ENCODE assay signal across 8 cellular contexts in the genomic region with DNA sequence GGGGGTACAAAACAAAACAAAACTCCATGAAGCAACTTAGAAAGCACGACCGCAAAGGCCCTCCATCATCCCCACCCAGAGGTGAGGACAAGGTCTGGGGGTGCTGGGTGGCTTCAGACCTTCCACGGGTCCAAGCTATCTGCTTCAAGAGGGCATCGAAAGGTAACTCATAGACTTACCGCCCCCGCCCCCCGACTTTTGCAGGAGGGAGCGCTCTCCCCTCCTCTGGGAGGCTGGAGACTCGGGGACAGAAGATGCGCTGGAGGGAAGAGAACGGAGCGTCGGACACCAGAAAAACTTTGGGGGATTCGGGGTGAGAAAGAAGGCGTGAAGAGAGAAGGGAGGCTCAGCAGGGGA. TPM values are rescaled to one million over a fixed set of nuclear protein-coding genes. Genes with fewer than 3 reads are reported as not detected.
DNase-seq lines count a peak whose midpoint lies in the region; ATAC-seq and TF ChIP-seq lines count a peak whose summit lies in the region.

No MANE protein-coding gene starts in this region.

- H3K27me3 ChIP-seq in body of pancreas (no peaks in the 10 kb centered on the region), mesendoderm (ENCODE audit: insufficient read depth, low read length, poor library complexity) (no peaks in the 10 kb centered on the region)

- H3K9me3 Mint-ChIP-seq in IgD-negative memory B cell, result no peaks in the 10 kb centered on the region

- no peak for TF ChIP-seq POLR2A in body of pancreas (IDR thresholded peaks at IDR 0.05)

- peaks cover 8% of the 10 kb centered on the region for H3K36me3 Mint-ChIP-seq in IgD-negative memory B cell

- H3K18ac ChIP-seq in mesendoderm (ENCODE audit: low read length), result peak overlapping the region; percentile 43

- no peak for ATAC-seq in body of pancreas
- ATAC-seq in HG02884 (IDR thresholded peaks at IDR 0.05; ENCODE audit: unreplicated experiment), result no peak

- H3K23ac ChIP-seq in mesendoderm (ENCODE audit: low read length), result no peak overlapping the region

- H2BK15ac ChIP-seq in mesendoderm (replicated peaks; ENCODE audit: low read depth), result no peak overlapping the region

- H3K36me3 ChIP-seq in body of pancreas (replicated peaks in 1 of 2; ENCODE audit: insufficient read depth in 1 of 2, low read depth in 2 of 2), result no peaks in the 10 kb centered on the region
- H3K36me3 ChIP-seq in mesendoderm (ENCODE audit: control insufficient read depth, insufficient read depth, low read length), result no peaks in the 10 kb centered on the region

- H3K4me3 Mint-ChIP-seq in IgD-negative memory B cell, result peak overlapping the region; percentile 63 to 93 (median 85)

- peak overlapping the region; percentile 68 for H3K9ac ChIP-seq in mesendoderm (ENCODE audit: low read length)

- no peak for DNase-seq in body of pancreas
- no peak for DNase-seq in mesendoderm
- no peak for DNase-seq in hepatic stellate cell (ENCODE audit: low spot score)
- no peak for DNase-seq in T1000 (lab: John Stamatoyannopoulos, UW)
- DNase-seq in central memory CD4-positive, alpha-beta T cell, result no peak

- H3K27me3 Mint-ChIP-seq in IgD-negative memory B cell, result no peaks in the 10 kb centered on the region

- no peaks in the 10 kb centered on the region for H3K79me1 ChIP-seq in mesendoderm (ENCODE audit: low read length)

- WGBS in body of pancreas, 2 donors, result 9% methylated on average over 14 to 15 of the region's 15 CpGs
- WGBS in mesendoderm (ENCODE audit: extremely low coverage, insufficient coverage, low lambda C conversion rate), result no CpG with 5 or more reads among the region's 15 CpGs

- no peak overlapping the region for H2BK5ac ChIP-seq in mesendoderm (ENCODE audit: low read length)

- no peak overlapping the region for H2AK5ac ChIP-seq in mesendoderm (ENCODE audit: low read length)

- H3K9me3 ChIP-seq in body of pancreas, result no peaks in the 10 kb centered on the region

- peaks cover 12% of the 10 kb centered on the region for H3K4me1 ChIP-seq in body of pancreas
- H3K4me1 ChIP-seq in mesendoderm (ENCODE audit: control insufficient read depth, low read depth, low read length), result peaks cover 6% of the 10 kb centered on the region

- no peak overlapping the region for H3K4ac ChIP-seq in mesendoderm (ENCODE audit: low read depth, low read length)

- intact Hi-C loops in body of pancreas (cut with DNase I), result no loop called here

- no peak overlapping the region for H3K27ac Mint-ChIP-seq in IgD-negative memory B cell

- H3K79me2 ChIP-seq in mesendoderm (ENCODE audit: control insufficient read depth, insufficient read depth, low read length), result no peaks in the 10 kb centered on the region

- no peak overlapping the region for H4K5ac ChIP-seq in mesendoderm (ENCODE audit: low read length)

- H3K27ac ChIP-seq in body of pancreas (no peak overlapping the region), mesendoderm (ENCODE audit: low read depth, low read length) (no peak overlapping the region)

- H3K56ac ChIP-seq in mesendoderm (ENCODE audit: low read length), result peak overlapping the region; percentile 81

- peaks cover 3 to 9% (median 5%) of the 10 kb centered on the region in 3 donors for H3K4me1 Mint-ChIP-seq in IgD-negative memory B cell

- TF ChIP-seq CTCF in body of pancreas (IDR thresholded peaks at IDR 0.05), result no peak

- peak overlapping the region; percentile 75 for H3K4me2 ChIP-seq in mesendoderm (ENCODE audit: low read length)

- H4K8ac ChIP-seq in mesendoderm (ENCODE audit: low read depth, low read length), result no peak overlapping the region

- H2BK120ac ChIP-seq in mesendoderm (ENCODE audit: low read depth, low read length), result no peak overlapping the region

- H3K4me3 ChIP-seq in GM08714 (ENCODE audit: low read length), result peak overlapping the region; percentile 56; the same call in 1 of the 2 replicates
- H3K4me3 ChIP-seq in body of pancreas, result peak overlapping the region; percentile 35 to 55
- H3K4me3 ChIP-seq in mesendoderm (ENCODE audit: low read length), result peak overlapping the region; percentile 32

RNA-seq across cellular contexts. Expression of a gene that starts 0.3 kb away (rescaled TPM):
- polyA plus RNA-seq in IgD-negative memory B cell, result 0.06 TPM
- total RNA-seq in body of pancreas, result 10 to 100 TPM in 1 of 2 donors, 1 to 10 TPM in 1; 9.1 to 24.1 TPM
- polyA plus RNA-seq in mesendoderm (2013, experiment 1 of 2), result 1.1 TPM
- 1.1 TPM for polyA plus RNA-seq in mesendoderm (2013, experiment 2 of 2)
